In the genomic region with DNA sequence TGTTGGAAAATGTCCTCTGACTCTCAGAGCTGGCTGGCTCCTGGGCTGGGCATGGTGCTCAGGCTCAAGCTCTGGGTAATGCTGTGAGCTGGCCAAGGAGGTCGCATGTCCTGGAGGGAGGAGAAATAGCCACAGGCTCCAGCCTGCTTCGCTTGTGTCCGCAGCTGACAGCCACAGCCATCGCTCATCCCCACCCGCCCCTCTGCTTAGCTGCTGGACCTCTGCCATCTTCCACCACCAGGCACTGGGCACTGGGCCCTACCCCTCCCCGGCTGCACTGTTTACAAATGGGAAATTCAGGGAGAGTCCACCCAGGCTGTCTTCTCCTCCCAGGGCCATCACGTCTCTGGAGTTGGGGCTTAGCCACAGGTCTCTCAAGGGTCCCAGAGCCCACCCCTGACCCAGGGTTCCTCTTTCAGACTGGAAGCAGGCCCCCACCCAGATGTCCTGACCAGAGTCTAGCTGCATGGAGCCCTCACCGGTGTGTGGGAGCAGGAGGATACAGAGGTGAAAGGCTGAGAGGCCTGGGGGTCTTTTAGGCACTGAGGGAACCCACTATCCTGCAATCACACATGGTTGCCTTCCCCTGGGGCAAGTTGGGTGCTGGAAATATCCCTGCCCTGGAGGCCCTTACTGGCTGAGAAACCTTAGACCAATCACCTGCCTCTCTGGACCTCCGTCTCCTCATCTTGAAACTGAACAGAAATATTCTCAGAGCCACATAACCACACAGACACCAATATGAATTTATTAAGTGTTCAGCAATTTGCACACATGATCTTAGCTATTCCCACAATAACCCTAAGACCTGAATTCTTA, we compare ENCODE assay signal across 8 cellular contexts.
A peak's percentile ranks its signal among the peaks of the same experiment; 100 is the strongest.
DNase-seq lines count a peak whose midpoint lies in the region; ATAC-seq, FAIRE-seq and TF ChIP-seq lines count a peak whose summit lies in the region.

No MANE protein-coding gene starts in this region.

- peak; percentile 42 for FAIRE-seq in GM18507 (lab: Jason Lieb, UNC)

- no peak overlapping the region for H3K4me3 ChIP-seq in OCI-LY3 (ENCODE audit: low read length)
- no peak overlapping the region for H3K4me3 ChIP-seq in GM23338

- H3K4me3 Mint-ChIP-seq in GM23338: no peak overlapping the region

- peaks cover 20% of the 10 kb centered on the region for H3K4me1 Mint-ChIP-seq in GM23338

- H3K4me2 ChIP-seq in OCI-LY3 (ENCODE audit: low read length) (peak overlapping the region; percentile 18), GM23338 (no peak overlapping the region)

- H3K9me2 ChIP-seq in GM23338 (ENCODE audit: insufficient read depth): no peaks in the 10 kb centered on the region

- peaks cover 7% of the 10 kb centered on the region for H3K27me3 ChIP-seq in OCI-LY3 (ENCODE audit: low read depth, low read length)
- no peaks in the 10 kb centered on the region for H3K27me3 ChIP-seq in GM23338 (ENCODE audit: insufficient read depth)

- no peak overlapping the region for H3K27ac Mint-ChIP-seq in GM23338

- H3K27ac ChIP-seq in OCI-LY3 (ENCODE audit: low read length) (no peak overlapping the region), GM23338 (ENCODE audit: low read depth) (no peak overlapping the region)

- H2AFZ ChIP-seq in OCI-LY3 (ENCODE audit: low read depth, low read length) (no peak overlapping the region), GM23338 (no peak overlapping the region)

- H4K20me1 ChIP-seq in OCI-LY3 (ENCODE audit: insufficient read depth, low read length) (no peaks in the 10 kb centered on the region), GM23338 (replicated peaks; ENCODE audit: insufficient read depth) (no peaks in the 10 kb centered on the region)

- ATAC-seq in HG02571 (IDR thresholded peaks at IDR 0.05; ENCODE audit: unreplicated experiment) (peak; percentile 51), GM23338 (no peak)

- peaks cover 18% of the 10 kb centered on the region for H3K27me3 Mint-ChIP-seq in GM23338 (ENCODE audit: insufficient read depth, low read depth, poor library complexity)

- H3K79me2 ChIP-seq in OCI-LY3 (ENCODE audit: low read length): no peaks in the 10 kb centered on the region
- H3K79me2 ChIP-seq in GM23338 (replicated peaks; ENCODE audit: insufficient read depth): no peaks in the 10 kb centered on the region

- H3K9ac ChIP-seq in OCI-LY3 (ENCODE audit: low read length): no peak overlapping the region

- peaks cover 28% of the 10 kb centered on the region for H3K4me1 ChIP-seq in OCI-LY3 (ENCODE audit: low read length)
- H3K4me1 ChIP-seq in GM23338 (ENCODE audit: insufficient read depth): peaks cover 2% of the 10 kb centered on the region; the same call in 1 of the 2 replicates

- H3F3A ChIP-seq in GM23338 (replicated peaks; ENCODE audit: low read depth): no peaks in the 10 kb centered on the region

- 0 out of 2 replicates have a peak, but pooled peaks cover 4% of the 10 kb centered on the region for H3K9me3 ChIP-seq in OCI-LY3 (ENCODE audit: insufficient read depth, low read length)

- no peak for TF ChIP-seq CTCF in OCI-LY3 (IDR thresholded peaks at IDR 0.05; ENCODE audit: low read depth, low read length)
- no peak for TF ChIP-seq CTCF in GM23338 (conservative IDR thresholded peaks at IDR 0.05; ENCODE audit: low read depth in 2 of 2)

- peak; percentile 47 for DNase-seq in GM18507 (ENCODE audit: extremely low spot score, insufficient read length, low read depth)
- peak; percentile 84 for DNase-seq in glomerular visceral epithelial cell (ENCODE audit: extremely low spot score)
- peak; percentile 45 for DNase-seq in retina
- DNase-seq in GM23338 (ENCODE audit: low spot score): no peak
- DNase-seq in foreskin melanocyte: no peak
- no peak for DNase-seq in HPDE6-E6E7 (ENCODE audit: extremely low spot score)

- no peaks in the 10 kb centered on the region for H3K36me3 Mint-ChIP-seq in GM23338 (ENCODE audit: low read depth)

- H3K36me3 ChIP-seq in OCI-LY3 (replicated peaks; ENCODE audit: low read depth, low read length) (no peaks in the 10 kb centered on the region), GM23338 (ENCODE audit: insufficient read depth) (no peaks in the 10 kb centered on the region)

- peaks cover 5% of the 10 kb centered on the region; the same call in 1 of the 3 replicates for H3K9me3 Mint-ChIP-seq in GM23338

TF ChIP-seq in GM23338, 12 proteins besides CTCF, POLR2A, EP300 and RAD21 (continues in another document):
- TF ChIP-seq EZH2phosphoT487 (IDR thresholded peaks at IDR 0.05; ENCODE audit: unreplicated experiment) (no peak), ZNF331 (CRISPR knock-in tag; IDR thresholded peaks at IDR 0.05; ENCODE audit: low read depth) (no peak), JUNB (IDR thresholded peaks at IDR 0.05; ENCODE audit: unreplicated experiment) (no peak), POLR2AphosphoS5 (IDR thresholded peaks at IDR 0.05; ENCODE audit: low read depth) (no peak), STAT1 (IDR thresholded peaks at IDR 0.05; ENCODE audit: unreplicated experiment) (no peak), CREB1 (CRISPR knock-in tag; IDR thresholded peaks at IDR 0.05; ENCODE audit: low read depth) (no peak), ZNF114 (CRISPR knock-in tag; IDR thresholded peaks at IDR 0.05) (no peak)
- TF ChIP-seq, protein P1, sequence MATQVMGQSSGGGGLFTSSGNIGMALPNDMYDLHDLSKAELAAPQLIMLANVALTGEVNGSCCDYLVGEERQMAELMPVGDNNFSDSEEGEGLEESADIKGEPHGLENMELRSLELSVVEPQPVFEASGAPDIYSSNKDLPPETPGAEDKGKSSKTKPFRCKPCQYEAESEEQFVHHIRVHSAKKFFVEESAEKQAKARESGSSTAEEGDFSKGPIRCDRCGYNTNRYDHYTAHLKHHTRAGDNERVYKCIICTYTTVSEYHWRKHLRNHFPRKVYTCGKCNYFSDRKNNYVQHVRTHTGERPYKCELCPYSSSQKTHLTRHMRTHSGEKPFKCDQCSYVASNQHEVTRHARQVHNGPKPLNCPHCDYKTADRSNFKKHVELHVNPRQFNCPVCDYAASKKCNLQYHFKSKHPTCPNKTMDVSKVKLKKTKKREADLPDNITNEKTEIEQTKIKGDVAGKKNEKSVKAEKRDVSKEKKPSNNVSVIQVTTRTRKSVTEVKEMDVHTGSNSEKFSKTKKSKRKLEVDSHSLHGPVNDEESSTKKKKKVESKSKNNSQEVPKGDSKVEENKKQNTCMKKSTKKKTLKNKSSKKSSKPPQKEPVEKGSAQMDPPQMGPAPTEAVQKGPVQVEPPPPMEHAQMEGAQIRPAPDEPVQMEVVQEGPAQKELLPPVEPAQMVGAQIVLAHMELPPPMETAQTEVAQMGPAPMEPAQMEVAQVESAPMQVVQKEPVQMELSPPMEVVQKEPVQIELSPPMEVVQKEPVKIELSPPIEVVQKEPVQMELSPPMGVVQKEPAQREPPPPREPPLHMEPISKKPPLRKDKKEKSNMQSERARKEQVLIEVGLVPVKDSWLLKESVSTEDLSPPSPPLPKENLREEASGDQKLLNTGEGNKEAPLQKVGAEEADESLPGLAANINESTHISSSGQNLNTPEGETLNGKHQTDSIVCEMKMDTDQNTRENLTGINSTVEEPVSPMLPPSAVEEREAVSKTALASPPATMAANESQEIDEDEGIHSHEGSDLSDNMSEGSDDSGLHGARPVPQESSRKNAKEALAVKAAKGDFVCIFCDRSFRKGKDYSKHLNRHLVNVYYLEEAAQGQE (IDR thresholded peaks at IDR 0.05; ENCODE audit: unreplicated experiment): no peak

Comparison
In these comparisons a context has a peak if more than half of its experiments do, and no peak if none do; other contexts are left out.
1. DNase-seq: peak in GM18507 (single experiment), glomerular visceral epithelial cell (single experiment) and retina (single experiment); none in GM23338 (single experiment), foreskin melanocyte (single experiment) and HPDE6-E6E7 (single experiment).